In genomic region chr7:55556492-55556891, GRCh38 we compare ENCODE assay signal across 17 cellular contexts. TPM values are rescaled to one million over a fixed set of nuclear protein-coding genes. Genes with fewer than 3 reads are reported as not detected.
DNase-seq lines count a peak whose midpoint lies in the region; ATAC-seq and TF ChIP-seq lines count a peak whose summit lies in the region.
"Had no signal": no experiment of that assay in that cellular context is flagged by ENCODE, and none has a peak within 500 bp of the region (broad histone marks: within the 10 kb centered on the region; RNA-seq: fewer than 3 reads in every experiment).

No MANE protein-coding gene starts in this region.

- peaks cover 100% of the 10 kb centered on the region for H3K4me1 ChIP-seq in OCI-LY1 (ENCODE audit: insufficient read depth, low read length, severe bottlenecking)
- H3K4me1 ChIP-seq: parathyroid adenoma had no signal

- peak overlapping the region; percentile 46 for H3K9ac ChIP-seq in OCI-LY1 (ENCODE audit: low read length)
- H3K9ac ChIP-seq: parathyroid adenoma had no signal

- no peaks in the 10 kb centered on the region for H3K27me3 Mint-ChIP-seq in activated T-cell treated with anti-CD3 and anti-CD28 coated beads, Interleukin-2, amount 50 U/mL, for 4 hours (ENCODE audit: low read depth)
- H3K27me3 Mint-ChIP-seq in central memory CD8-positive, alpha-beta T cell = no peaks in the 10 kb centered on the region

- H3K27ac ChIP-seq in OCI-LY1 (ENCODE audit: low read depth, low read length, poor library complexity, severe bottlenecking) = peak overlapping the region; percentile 92
- H3K27ac ChIP-seq: parathyroid adenoma had no signal

- H3K36me3 ChIP-seq in OCI-LY1 (ENCODE audit: insufficient read depth, low read length) = peaks cover 27% of the 10 kb centered on the region; the same call in 1 of the 2 replicates

- H3K36me3 Mint-ChIP-seq in activated T-cell treated with anti-CD3 and anti-CD28 coated beads, Interleukin-2, amount 50 U/mL, for 4 hours (ENCODE audit: insufficient read depth) = peaks cover 39% of the 10 kb centered on the region
- H3K36me3 Mint-ChIP-seq in central memory CD8-positive, alpha-beta T cell (ENCODE audit: insufficient read depth) = peaks cover 23% of the 10 kb centered on the region
- peaks cover 37% of the 10 kb centered on the region for H3K36me3 Mint-ChIP-seq in stimulated activated effector memory CD8-positive, alpha-beta T cell treated with anti-CD3 and anti-CD28 coated beads, Interleukin-12 subunit alpha, Interleukin-12 subunit beta, amount 100 ng/mL, for 72 hours

- no peak for TF ChIP-seq CTCF in OCI-LY1 (IDR thresholded peaks at IDR 0.05; ENCODE audit: low read length)

- H3K27me3 ChIP-seq in OCI-LY1 (ENCODE audit: insufficient read depth, low read length) = no peaks in the 10 kb centered on the region

- H3K9me2 ChIP-seq in OCI-LY1 (ENCODE audit: low read depth, low read length) = no peaks in the 10 kb centered on the region

- no peaks in the 10 kb centered on the region for H4K20me1 ChIP-seq in OCI-LY1 (ENCODE audit: insufficient read depth, low read length)

- H3K4me3 Mint-ChIP-seq in activated T-cell treated with anti-CD3 and anti-CD28 coated beads, Interleukin-2, amount 50 U/mL, for 4 hours = no peak overlapping the region
- H3K4me3 Mint-ChIP-seq in central memory CD8-positive, alpha-beta T cell = no peak overlapping the region
- H3K4me3 Mint-ChIP-seq in stimulated activated effector memory CD8-positive, alpha-beta T cell treated with anti-CD3 and anti-CD28 coated beads, Interleukin-12 subunit alpha, Interleukin-12 subunit beta, amount 100 ng/mL, for 72 hours = peak overlapping the region; percentile 50

- no peaks in the 10 kb centered on the region for H3K9me3 Mint-ChIP-seq in activated T-cell treated with anti-CD3 and anti-CD28 coated beads, Interleukin-2, amount 50 U/mL, for 4 hours
- H3K9me3 Mint-ChIP-seq in central memory CD8-positive, alpha-beta T cell = no peaks in the 10 kb centered on the region
- H3K9me3 Mint-ChIP-seq in stimulated activated effector memory CD8-positive, alpha-beta T cell treated with anti-CD3 and anti-CD28 coated beads, Interleukin-12 subunit alpha, Interleukin-12 subunit beta, amount 100 ng/mL, for 72 hours = no peaks in the 10 kb centered on the region

- peaks cover 99% of the 10 kb centered on the region for H3K79me2 ChIP-seq in OCI-LY1 (ENCODE audit: insufficient read depth, low read length)

- no peaks in the 10 kb centered on the region for H3K9me3 ChIP-seq in OCI-LY1 (ENCODE audit: low read length)

- peak; percentile 49 to 50 for ATAC-seq in activated T-cell treated with anti-CD3 and anti-CD28 coated beads, Interleukin-2, amount 50 U/mL, for 4 hours
- no peak for ATAC-seq in central memory CD8-positive, alpha-beta T cell (replicated peaks; ENCODE audit: extremely low read depth, poor library complexity, severe bottlenecking)
- peak; percentile 53 for ATAC-seq in stimulated activated effector memory CD8-positive, alpha-beta T cell treated with anti-CD3 and anti-CD28 coated beads, Interleukin-12 subunit alpha, Interleukin-12 subunit beta, amount 100 ng/mL, for 72 hours

- peak overlapping the region; percentile 38 for H3K4me3 ChIP-seq in OCI-LY1 (ENCODE audit: low read depth, low read length, poor library complexity, severe bottlenecking)
- H3K4me3 ChIP-seq: skin epidermis had no signal

- H3K4me1 Mint-ChIP-seq in activated T-cell treated with anti-CD3 and anti-CD28 coated beads, Interleukin-2, amount 50 U/mL, for 4 hours (ENCODE audit: low read depth) = peaks cover 98% of the 10 kb centered on the region
- H3K4me1 Mint-ChIP-seq in central memory CD8-positive, alpha-beta T cell = peaks cover 95% of the 10 kb centered on the region
- H3K4me1 Mint-ChIP-seq in stimulated activated effector memory CD8-positive, alpha-beta T cell treated with anti-CD3 and anti-CD28 coated beads, Interleukin-12 subunit alpha, Interleukin-12 subunit beta, amount 100 ng/mL, for 72 hours = peaks cover 95% of the 10 kb centered on the region

- DNase-seq in activated T-cell treated with anti-CD3 and anti-CD28 coated beads, Interleukin-2, amount 50 U/mL, for 4 hours = no peak
- DNase-seq in activated T-cell treated with anti-CD3 and anti-CD28 coated beads, Interleukin-2, amount 50 U/mL, for 1 hour = no peak
- no peak for DNase-seq in central memory CD8-positive, alpha-beta T cell (ENCODE audit: low spot score in 2 of 2)
- no peak for DNase-seq in stimulated activated effector memory CD8-positive, alpha-beta T cell treated with anti-CD3 and anti-CD28 coated beads, Interleukin-12 subunit alpha, Interleukin-12 subunit beta, amount 100 ng/mL, for 72 hours (ENCODE audit: low spot score in 2 of 2)
- no peak for DNase-seq in DMS153 (lab: John Stamatoyannopoulos, UW)
- DNase-seq in HT-29 (ENCODE audit: low spot score) = no peak
- DNase-seq in hypothalamus (lab: John Stamatoyannopoulos, UW) = no peak
- DNase-seq: activated naive CD4-positive, alpha-beta T cell; effector memory CD4-positive, alpha-beta T cell; KBM-7; NCI-H1105 treated with DMSO at 0.1 percent for 48 hours; NCI-H2171 treated with DMSO at 0.1 percent for 48 hours; SIG-M5; stimulated activated naive CD4-positive, alpha-beta T cell treated with Interleukin-2 at 50 U/mL for 16 hours had no signal

- peak overlapping the region; percentile 71 for H3K4me2 ChIP-seq in OCI-LY1 (ENCODE audit: low read length)

- H3F3A ChIP-seq in OCI-LY1 (ENCODE audit: insufficient read depth, low read length) = no peaks in the 10 kb centered on the region

- peak overlapping the region; percentile 72 for H3K27ac Mint-ChIP-seq in central memory CD8-positive, alpha-beta T cell (ENCODE audit: low read depth)
- peak overlapping the region; percentile 83 for H3K27ac Mint-ChIP-seq in stimulated activated effector memory CD8-positive, alpha-beta T cell treated with anti-CD3 and anti-CD28 coated beads, Interleukin-12 subunit alpha, Interleukin-12 subunit beta, amount 100 ng/mL, for 72 hours

- H2AFZ ChIP-seq in OCI-LY1 (ENCODE audit: low read length) = no peak overlapping the region
- H2AFZ ChIP-seq: parathyroid adenoma had no signal

RNA-seq across cellular contexts. Expression of gene VOPP1, which starts 15.8 kb away (rescaled TPM):
- total RNA-seq in activated T-cell treated with anti-CD3 and anti-CD28 coated beads, Interleukin-2, amount 50 U/mL, for 4 hours = 100 to 1,000 TPM in 1 of 3 donors, 10 to 100 TPM in 2; 63.6 to 103 (median 99.2) TPM
- total RNA-seq in HT-29 (2014; rRNA removed; shearing (Covaris generic)) = 126 and 133 TPM in 2 replicates
